ENCODE assay signal across 17 cellular contexts in the genomic region with DNA sequence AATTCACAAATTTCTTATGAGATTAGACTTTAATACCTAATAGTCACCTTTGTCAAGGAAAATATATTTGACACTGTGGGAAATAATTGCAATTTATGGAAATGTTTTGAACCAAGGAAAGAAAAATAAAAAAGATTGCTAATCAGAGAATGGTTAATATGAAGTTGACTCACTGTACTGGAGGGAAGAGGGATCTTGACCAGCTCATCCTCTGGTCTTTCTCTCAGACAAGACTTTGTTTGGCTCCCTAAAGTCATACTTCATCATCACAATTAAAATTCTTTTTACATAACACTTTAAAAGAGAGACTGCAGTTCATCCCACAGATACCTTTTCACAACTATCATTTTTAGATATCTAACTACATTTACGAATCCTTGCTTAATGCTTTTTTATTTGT.
DNase-seq lines count a peak whose midpoint lies in the region; ATAC-seq, FAIRE-seq and TF ChIP-seq lines count a peak whose summit lies in the region.
"Had no signal": no experiment of that assay in that cellular context is flagged by ENCODE, and none has a peak within 500 bp of the region (broad histone marks: within the 10 kb centered on the region; RNA-seq: fewer than 3 reads in every experiment).

No MANE protein-coding gene starts in this region.

- H3K9me2 ChIP-seq in GM23248 (ENCODE audit: insufficient read depth) = no peaks in the 10 kb centered on the region

- no peaks in the 10 kb centered on the region for H3K79me2 ChIP-seq in GM23248 (ENCODE audit: insufficient read depth)
- no peaks in the 10 kb centered on the region for H3K79me2 ChIP-seq in astrocyte (ENCODE audit: insufficient read depth, low read length)

- H3K9ac ChIP-seq in GM23248 (no peak overlapping the region), astrocyte (ENCODE audit: low read length) (no peak overlapping the region)

- no peak overlapping the region for H3K27ac Mint-ChIP-seq in astrocyte (ENCODE audit: unreplicated experiment)
- H3K27ac Mint-ChIP-seq: CD4-positive, CD25-positive, alpha-beta regulatory T cell; CD8-positive, alpha-beta memory T cell had no signal

- no peaks in the 10 kb centered on the region for H3K9me3 ChIP-seq in GM23248 (ENCODE audit: low read depth)
- H3K9me3 ChIP-seq in astrocyte (ENCODE audit: insufficient read depth, low read depth, low read length) = no peaks in the 10 kb centered on the region
- H3K9me3 ChIP-seq: BE2C, HAP-1 had no signal

- no peaks in the 10 kb centered on the region for H3K4me1 Mint-ChIP-seq in astrocyte (ENCODE audit: low read depth, unreplicated experiment)
- H3K4me1 Mint-ChIP-seq: CD4-positive, CD25-positive, alpha-beta regulatory T cell; CD8-positive, alpha-beta memory T cell had no signal

- no peak overlapping the region for H3K4me3 ChIP-seq in GM23248
- no peak overlapping the region for H3K4me3 ChIP-seq in astrocyte (ENCODE audit: insufficient read depth, low read depth, low read length)
- H3K4me3 ChIP-seq: GM12878, HAP-1 had no signal

- H3F3A ChIP-seq in GM23248 (ENCODE audit: insufficient read depth) = peaks cover 16% of the 10 kb centered on the region; the same call in 1 of the 2 replicates

- in situ Hi-C loops in GM23248 (cut with MboI) = no loop called here

- H2AFZ ChIP-seq in GM23248 (peak overlapping the region; percentile 43; the same call in 1 of the 2 replicates), astrocyte (ENCODE audit: low read depth, low read length) (no peak overlapping the region)

- H3K4me2 ChIP-seq in GM23248 (ENCODE audit: unreplicated experiment) = peak overlapping the region; percentile 18
- no peak overlapping the region for H3K4me2 ChIP-seq in astrocyte (ENCODE audit: low read length)

- WGBS in GM23248 (ENCODE audit: low coverage in 1 of 2, low lambda C conversion rate in 2 of 2, missing lambda C conversion rate in 2 of 2), 2 experiments = 8 to 21% methylated on average over 1 of the region's 1 CpG

- peak; percentile 56 for FAIRE-seq in astrocyte (lab: Jason Lieb, UNC)
- FAIRE-seq: GM12878, GM19239 had no signal

- no peaks in the 10 kb centered on the region for H3K36me3 Mint-ChIP-seq in astrocyte (ENCODE audit: low read depth, unreplicated experiment)
- H3K36me3 Mint-ChIP-seq: CD4-positive, CD25-positive, alpha-beta regulatory T cell; CD8-positive, alpha-beta memory T cell had no signal

- H3K4me3 Mint-ChIP-seq in astrocyte (ENCODE audit: unreplicated experiment) = no peak overlapping the region
- H3K4me3 Mint-ChIP-seq: CD4-positive, CD25-positive, alpha-beta regulatory T cell; CD8-positive, alpha-beta memory T cell had no signal

- no peaks in the 10 kb centered on the region for H3K36me3 ChIP-seq in GM23248 (ENCODE audit: low read depth)
- no peaks in the 10 kb centered on the region for H3K36me3 ChIP-seq in astrocyte (ENCODE audit: insufficient read depth, low read length)
- H3K36me3 ChIP-seq: BE2C, HAP-1 had no signal

- intact Hi-C loops in Right ventricle myocardium superior (cut with DNase I) = no loop called here

- H4K20me1 ChIP-seq in GM23248 (ENCODE audit: insufficient read depth) (no peaks in the 10 kb centered on the region), astrocyte (ENCODE audit: insufficient read depth, low read length) (no peaks in the 10 kb centered on the region)

- H3K4me1 ChIP-seq in GM23248 (ENCODE audit: insufficient read depth) = peaks cover 23% of the 10 kb centered on the region
- no peaks in the 10 kb centered on the region for H3K4me1 ChIP-seq in astrocyte (ENCODE audit: insufficient read depth, low read length)
- H3K4me1 ChIP-seq: BE2C, HAP-1 had no signal

- H3K27me3 Mint-ChIP-seq in astrocyte (ENCODE audit: low read depth, unreplicated experiment) = no peaks in the 10 kb centered on the region

- peaks cover 3% of the 10 kb centered on the region for H3K9me3 Mint-ChIP-seq in astrocyte (ENCODE audit: unreplicated experiment)

- TF ChIP-seq CTCF in astrocyte (IDR thresholded peaks at IDR 0.05; ENCODE audit: insufficient read depth, low read depth, low read length) (no peak), omental fat pad (IDR thresholded peaks at IDR 0.05) (no peak)

- H3K27ac ChIP-seq in GM23248 (peak overlapping the region; percentile 28; the same call in 1 of the 2 replicates), astrocyte (ENCODE audit: low read depth, low read length) (no peak overlapping the region)

- DNase-seq in EH (ENCODE audit: low read depth) = peak; percentile 49
- DNase-seq in GM23248 = peak; percentile 61
- no peak for DNase-seq in astrocyte (ENCODE audit: low read depth)
- DNase-seq in omental fat pad (ENCODE audit: low spot score) = no peak
- DNase-seq in activated CD4-positive, alpha-beta T cell treated with anti-CD3 and anti-CD28 coated beads, Interleukin-2, amount 50 U/mL, for 1 hour = no peak
- DNase-seq in Right ventricle myocardium superior = no peak
- DNase-seq: ACHN; BE2C; C1 segment of cervical spinal cord; CD4-positive, CD25-positive, alpha-beta regulatory T cell; CD8-positive, alpha-beta memory T cell; COR-L47; GF-D8 had no signal

- H3K27me3 ChIP-seq in GM23248 (replicated peaks; ENCODE audit: insufficient read depth) (no peaks in the 10 kb centered on the region), astrocyte (ENCODE audit: insufficient read depth, low read length) (no peaks in the 10 kb centered on the region)
- H3K27me3 ChIP-seq: BE2C had no signal

- ATAC-seq in omental fat pad (ENCODE audit: low FRiP score) (peak; percentile 62), Right ventricle myocardium superior (ENCODE audit: poor library complexity) (no peak), GM18517 (IDR thresholded peaks at IDR 0.05; ENCODE audit: unreplicated experiment) (no peak)
- ATAC-seq: GM12878 had no signal

Comparison
In these comparisons a context has a peak if more than half of its experiments do, and no peak if none do; other contexts are left out.
1. DNase-seq: peak in EH (single experiment) and GM23248 (single experiment); none in astrocyte (single experiment), omental fat pad (single experiment), activated CD4-positive, alpha-beta T cell treated with anti-CD3 and anti-CD28 coated beads, Interleukin-2, amount 50 U/mL, for 1 hour (single experiment) and Right ventricle myocardium superior (single experiment).